Comparison of ENCODE assay signal across 8 cellular contexts in the genomic region with DNA sequence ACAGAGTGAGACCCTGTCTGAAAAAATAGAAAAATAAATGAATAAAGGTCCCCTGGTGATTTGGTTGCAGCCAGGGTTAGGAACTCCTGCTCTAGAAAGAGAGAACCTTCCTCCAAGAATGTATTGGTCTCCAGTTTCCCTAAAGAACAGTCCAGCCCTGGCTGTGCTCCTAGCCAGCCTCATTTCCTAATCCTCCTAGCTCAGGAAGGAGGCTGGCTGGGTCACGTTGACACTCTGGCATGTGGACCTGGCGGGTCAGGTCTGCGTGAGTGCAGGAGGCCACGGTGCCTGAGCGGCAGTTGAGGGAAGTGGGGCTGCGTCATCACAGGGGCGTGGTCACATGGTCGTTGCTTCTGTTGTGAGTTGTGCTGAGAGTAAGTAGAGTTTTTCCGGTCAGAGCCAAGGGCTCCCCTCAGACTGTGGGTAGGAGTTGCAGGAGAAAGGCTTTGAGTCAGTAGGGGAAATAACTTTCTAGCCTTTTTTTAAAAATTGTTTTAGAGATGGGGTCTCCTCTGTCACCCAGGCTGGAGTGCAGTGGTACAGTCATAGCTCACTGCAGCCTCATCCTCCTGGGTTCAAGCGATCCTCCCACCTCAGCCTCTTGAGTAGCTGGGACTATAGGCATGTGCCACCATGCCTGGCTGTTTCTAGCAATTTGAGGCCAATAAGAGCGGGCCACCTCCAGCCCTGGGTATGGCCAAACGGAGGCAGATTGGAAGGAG.
DNase-seq lines count a peak whose midpoint lies in the region; TF ChIP-seq lines count a peak whose summit lies in the region.

No MANE protein-coding gene starts in this region.

- H3K9me3 ChIP-seq in WERI-Rb-1 (ENCODE audit: severe bottlenecking): no peaks in the 10 kb centered on the region
- H3K9me3 ChIP-seq in BE2C: no peaks in the 10 kb centered on the region

- in situ Hi-C loops in T47D (cut with HindIII; ENCODE audit: low pct_unique_long_range_greater_than_20kb, low sequenced_read_pairs): no loop called here

- peak overlapping the region; percentile 97 for H3K27ac ChIP-seq in WERI-Rb-1

- no peaks in the 10 kb centered on the region for H3K36me3 ChIP-seq in WERI-Rb-1
- no peaks in the 10 kb centered on the region for H3K36me3 ChIP-seq in BE2C

- H3K4me1 ChIP-seq in BE2C: peaks cover 12% of the 10 kb centered on the region

- no peaks in the 10 kb centered on the region for H3K27me3 ChIP-seq in WERI-Rb-1 (ENCODE audit: insufficient read depth, low read depth, severe bottlenecking)
- no peaks in the 10 kb centered on the region for H3K27me3 ChIP-seq in BE2C

- DNase-seq in SIG-M5 treated with dmso at 0.1 percent for 504 hours (lab: John Stamatoyannopoulos, UW; ENCODE audit: unreplicated experiment) (peak; percentile 82), SIG-M5 (lab: John Stamatoyannopoulos, UW) (no peak), HPDE6-E6E7 (ENCODE audit: extremely low spot score) (peak; percentile 89), WERI-Rb-1 (peak; percentile 82), T47D (ENCODE audit: low read depth in 1 of 2, low spot score in 1 of 2) (peak; percentile 95 to 100), left kidney (ENCODE audit: low read depth, low spot score) (peak; percentile 83), BE2C (no peak)
- DNase-seq in stimulated activated CD8-positive, alpha-beta memory T cell treated with anti-CD3 and anti-CD28 coated beads, Interleukin-12 subunit alpha, Interleukin-12 subunit beta, amount 100 ng/mL, for 24 hours (ENCODE audit: extremely low read depth): peak; percentile 53

- H3K4me3 ChIP-seq in WERI-Rb-1 (ENCODE audit: low read depth, low read length) (no peak overlapping the region), BE2C (ENCODE audit: low read depth, low read length) (no peak overlapping the region)

- TF ChIP-seq CTCF in WERI-Rb-1 (IDR thresholded peaks at IDR 0.05; ENCODE audit: low read depth, low read length): no peak
- no peak for TF ChIP-seq CTCF in BE2C (IDR thresholded peaks at IDR 0.05; ENCODE audit: low read depth, low read length)

Comparison
In these comparisons a context has a peak if more than half of its experiments do, and no peak if none do; other contexts are left out.
1. DNase-seq: peak in SIG-M5 treated with dmso at 0.1 percent for 504 hours (single experiment), HPDE6-E6E7 (single experiment), WERI-Rb-1 (single experiment), T47D (2 of 2), left kidney (single experiment) and stimulated activated CD8-positive, alpha-beta memory T cell treated with anti-CD3 and anti-CD28 coated beads, Interleukin-12 subunit alpha, Interleukin-12 subunit beta, amount 100 ng/mL, for 24 hours (single experiment); none in SIG-M5 (single experiment) and BE2C (single experiment).